ENCODE assay signal across 23 cellular contexts in genomic region chr6:157690441-157691210, GRCh38.
DNase-seq lines count a peak whose midpoint lies in the region; ATAC-seq, FAIRE-seq and TF ChIP-seq lines count a peak whose summit lies in the region.
"Had no signal": no experiment of that assay in that cellular context is flagged by ENCODE, and none has a peak within 500 bp of the region (broad histone marks: within the 10 kb centered on the region; RNA-seq: fewer than 3 reads in every experiment).

No MANE protein-coding gene starts in this region.

- DNase-seq in HepG2 (ENCODE audit: low spot score) (no peak), right lobe of liver (no peak), SK-N-DZ (ENCODE audit: low spot score) (peak; percentile 33), myocyte (ENCODE audit: low read depth) (peak; percentile 47), upper lobe of right lung (peak; percentile 18), left lung (no peak), tibial artery (no peak), SKM-1 treated with dmso at 0.1 percent for 144 hours (lab: John Stamatoyannopoulos, UW; ENCODE audit: unreplicated experiment) (no peak)
- DNase-seq: ACHN; Caco-2; CD4-positive, alpha-beta memory T cell; DMS153; HCEC 1CT; NCI-H1105; NCI-H2081 treated with DMSO at 0.1 percent for 48 hours; NCI-H2227 treated with DMSO at 0.1 percent for 48 hours; NCI-H526; Peyer's patch had no signal

- no TSS peak for BruUV-seq in HepG2 (replicated peaks; lab: Mats Ljungman, UMichigan)

- peaks cover 7 to 63% of the 10 kb centered on the region in 2 experiments; a peak in 4 of 5 replicates for H3K27me3 ChIP-seq in HepG2 (ENCODE audit: control insufficient read depth in 1 of 2, insufficient read depth in 2 of 2, low read length in 2 of 2)
- no peaks in the 10 kb centered on the region for H3K27me3 ChIP-seq in right lobe of liver
- no peaks in the 10 kb centered on the region for H3K27me3 ChIP-seq in upper lobe of right lung
- H3K27me3 ChIP-seq in left lung: no peaks in the 10 kb centered on the region
- H3K27me3 ChIP-seq in tibial artery: no peaks in the 10 kb centered on the region
- H3K27me3 ChIP-seq: BLaER1 treated with 17β-estradiol and CSF1 and Interleukin-3, amounts not matched to agents 10 nM and 100 nM; Peyer's patch had no signal

- WGBS in HepG2 (ENCODE audit: low lambda C conversion rate): 66% methylated on average over 16 of the region's 16 CpGs
- 94% methylated on average over 11 of the region's 16 CpGs for WGBS in right lobe of liver (ENCODE audit: insufficient coverage, low coverage, low lambda C conversion rate, missing lambda C conversion rate)

- intact Hi-C loops in HepG2 (cut with micrococcal nuclease; ENCODE audit: unreplicated experiment) (no loop called here), right lobe of liver (cut with DNase I) (no loop called here), upper lobe of right lung (cut with DNase I) (no loop called here), left lung (cut with DNase I) (no loop called here), tibial artery (cut with DNase I; ENCODE audit: low total_unique reads) (no loop called here)

- H3K4me1 ChIP-seq in HepG2 (ENCODE audit: insufficient read depth, low read length) (no peaks in the 10 kb centered on the region), right lobe of liver (no peaks in the 10 kb centered on the region), upper lobe of right lung (peaks cover 5% of the 10 kb centered on the region), left lung (no peaks in the 10 kb centered on the region), tibial artery (peaks cover 0 to 17% (median 8%) of the 10 kb centered on the region in 4 donors)

- H3K27ac ChIP-seq in HepG2 (ENCODE audit: extremely low read length, insufficient read depth, low read length) (no peak overlapping the region), right lobe of liver (no peak overlapping the region), upper lobe of right lung (no peak overlapping the region), left lung (no peak overlapping the region), tibial artery (no peak overlapping the region)
- H3K27ac ChIP-seq: BLaER1 treated with 17β-estradiol and CSF1 and Interleukin-3, amounts not matched to agents 10 nM and 100 nM; HL-60; KMS-11; Peyer's patch had no signal

- CTCF ChIA-PET in HepG2 (lab: Yijun Ruan, JAX; ENCODE audit: low intra/inter-chr PET ratio, low total read pairs): no interaction called here

- no peak overlapping the region for H2AFZ ChIP-seq in HepG2 (ENCODE audit: low read length)
- H2AFZ ChIP-seq: GM23338 had no signal

- TF ChIP-seq CTCF in HepG2 (CRISPR knock-in tag; IDR thresholded peaks at IDR 0.05) (no peak), right lobe of liver (IDR thresholded peaks at IDR 0.05) (no peak), upper lobe of right lung (IDR thresholded peaks at IDR 0.05) (no peak), left lung (IDR thresholded peaks at IDR 0.05) (no peak), tibial artery (IDR thresholded peaks at IDR 0.05) (no peak)

- TF ChIP-seq RAD21 in HepG2 (CRISPR knock-in tag; IDR thresholded peaks at IDR 0.05): no peak

- no peak for FAIRE-seq in HepG2 (lab: Jason Lieb, UNC)
- FAIRE-seq: GM12892 had no signal

- no peak overlapping the region for H3K4me3 ChIP-seq in HepG2 (replicated peaks in 1 of 3; ENCODE audit: insufficient read depth in 1 of 3, low read depth in 2 of 3, low read length in 3 of 3)
- no peak overlapping the region for H3K4me3 ChIP-seq in right lobe of liver
- no peak overlapping the region for H3K4me3 ChIP-seq in upper lobe of right lung
- H3K4me3 ChIP-seq in left lung: no peak overlapping the region
- no peak overlapping the region for H3K4me3 ChIP-seq in tibial artery
- H3K4me3 ChIP-seq: BLaER1 treated with 17β-estradiol and CSF1 and Interleukin-3, amounts not matched to agents 10 nM and 100 nM; GM23338; Peyer's patch had no signal

- H3K36me3 ChIP-seq in HepG2 (replicated peaks in 1 of 2; ENCODE audit: control insufficient read depth in 1 of 2, insufficient read depth in 2 of 2, low read length in 2 of 2): no peaks in the 10 kb centered on the region
- H3K36me3 ChIP-seq in right lobe of liver: no peaks in the 10 kb centered on the region
- H3K36me3 ChIP-seq in upper lobe of right lung: no peaks in the 10 kb centered on the region
- H3K36me3 ChIP-seq in left lung: no peaks in the 10 kb centered on the region
- no peaks in the 10 kb centered on the region for H3K36me3 ChIP-seq in tibial artery
- H3K36me3 ChIP-seq: BLaER1 treated with 17β-estradiol and CSF1 and Interleukin-3, amounts not matched to agents 10 nM and 100 nM; Peyer's patch had no signal

- H3K9ac ChIP-seq in HepG2 (ENCODE audit: insufficient read depth, low read depth, low read length): no peak overlapping the region
- H3K9ac ChIP-seq: BLaER1 treated with 17β-estradiol and CSF1 and Interleukin-3, amounts not matched to agents 10 nM and 100 nM; KMS-11 had no signal

- TF ChIP-seq EP300 in HepG2 (IDR thresholded peaks at IDR 0.05; ENCODE audit: low read depth in 2 of 2, low read length in 2 of 2) (no peak), HepG2 (CRISPR knock-in tag; IDR thresholded peaks at IDR 0.05; ENCODE audit: borderline replicate concordance) (no peak)

- POLR2A ChIA-PET in HepG2 (lab: Yijun Ruan, JAX): interaction anchor here (0.6 kb wide), 1 partner anchor 163 kb away, joined by 4 read pairs; no protein-coding TSS in a partner anchor

- in situ Hi-C loops in HepG2 (cut with HindIII; ENCODE audit: extremely low pct_ligation_motif_present, low pct_unique_long_range_greater_than_20kb): no loop called here

- no peak for ATAC-seq in HepG2
- no peak for ATAC-seq in right lobe of liver
- ATAC-seq in upper lobe of right lung: no peak
- no peak for ATAC-seq in left lung
- ATAC-seq: GM23338 had no signal

- no peaks in the 10 kb centered on the region for H3K79me2 ChIP-seq in HepG2 (ENCODE audit: insufficient read depth, low read length)

- H3K9me3 ChIP-seq in HepG2 (ENCODE audit: low read length) (no peaks in the 10 kb centered on the region), right lobe of liver (no peaks in the 10 kb centered on the region), upper lobe of right lung (no peaks in the 10 kb centered on the region), left lung (no peaks in the 10 kb centered on the region), tibial artery (no peaks in the 10 kb centered on the region)
- H3K9me3 ChIP-seq: BLaER1 treated with 17β-estradiol and CSF1 and Interleukin-3, amounts not matched to agents 10 nM and 100 nM; Caco-2; Peyer's patch had no signal

- no peak overlapping the region for H3K4me2 ChIP-seq in HepG2 (ENCODE audit: low read depth, low read length)
- H3K4me2 ChIP-seq: BLaER1 treated with 17β-estradiol and CSF1 and Interleukin-3, amounts not matched to agents 10 nM and 100 nM; GM23338; KMS-11 had no signal

- TF ChIP-seq POLR2A in HepG2 (IDR thresholded peaks at IDR 0.05; ENCODE audit: insufficient read depth in 1 of 2, low read depth in 2 of 2, low read length in 2 of 2): no peak
- no peak for TF ChIP-seq POLR2A in right lobe of liver (IDR thresholded peaks at IDR 0.05)

- H4K20me1 ChIP-seq in HepG2 (ENCODE audit: insufficient read depth, low read length): no peaks in the 10 kb centered on the region
- H4K20me1 ChIP-seq: BLaER1 treated with 17β-estradiol and CSF1 and Interleukin-3, amounts not matched to agents 10 nM and 100 nM had no signal

TF ChIP-seq in HepG2, 621 proteins besides CTCF, POLR2A, EP300 and RAD21:
- peak; percentile 86 to 88 for TF ChIP-seq MAFK (conservative IDR thresholded peaks at IDR 0.05 in 1 of 2, IDR thresholded peaks at IDR 0.05 in 1 of 2; ENCODE audit: low read length in 2 of 2)
- TF ChIP-seq MAFF (IDR thresholded peaks at IDR 0.05; ENCODE audit: low read depth, low read length): peak; percentile 81
- TF ChIP-seq AHDC1 (CRISPR knock-in tag; IDR thresholded peaks at IDR 0.05; ENCODE audit: borderline replicate concordance): no peak
TF ChIP-seq in HepG2: peak in this region for 2.

Comparison
In these comparisons a context has a peak if more than half of its experiments do, and no peak if none do; other contexts are left out.
1. DNase-seq: peak in SK-N-DZ (single experiment), myocyte (single experiment) and upper lobe of right lung (single experiment); none in HepG2 (single experiment), right lobe of liver (0 of 3), left lung (0 of 2), tibial artery (0 of 2) and SKM-1 treated with dmso at 0.1 percent for 144 hours (single experiment).